Comparison of ENCODE assay signal across 12 cellular contexts in the genomic region with DNA sequence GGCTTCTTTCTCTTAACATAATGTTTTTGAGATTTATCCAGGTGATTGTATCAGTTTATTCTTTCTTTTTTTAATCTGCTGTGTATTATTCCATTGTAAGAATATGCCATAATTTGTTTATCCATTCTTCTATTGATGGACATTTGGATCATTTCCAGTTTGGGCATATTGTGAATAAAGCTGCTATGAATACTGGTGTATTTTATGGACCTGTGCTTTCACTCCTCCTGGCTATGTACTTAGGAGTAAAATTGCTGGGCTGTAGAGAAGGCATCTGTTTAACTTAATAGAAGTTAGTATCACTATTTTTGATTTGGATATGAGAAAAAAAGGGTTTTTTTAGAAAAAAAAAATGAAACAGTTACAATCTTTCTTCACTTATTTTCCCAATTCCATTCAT. TPM values are rescaled to one million over a fixed set of nuclear protein-coding genes. Genes with fewer than 3 reads are reported as not detected.
A peak's percentile ranks its signal among the peaks of the same experiment; 100 is the strongest.
DNase-seq lines count a peak whose midpoint lies in the region; ATAC-seq, FAIRE-seq and TF ChIP-seq lines count a peak whose summit lies in the region.
"Had no signal": no experiment of that assay in that cellular context is flagged by ENCODE, and none has a peak within 500 bp of the region (broad histone marks: within the 10 kb centered on the region; RNA-seq: fewer than 3 reads in every experiment).

No MANE protein-coding gene starts in this region.

- CTCF ChIA-PET in T-cell (lab: Charles Lee), result interaction anchor here in 1 of 2 donors (0.6 to 1.6 kb wide), 2 partner anchors 148 to 391 kb away, joined by 7 to 8 read pairs; no protein-coding TSS in a partner anchor

- H3K9me3 ChIP-seq in subcutaneous abdominal adipose tissue (ENCODE audit: control insufficient read depth in 5 of 5, low read length in 5 of 5), result no peaks in the 10 kb centered on the region
- H3K9me3 ChIP-seq: pancreas had no signal

- no peaks in the 10 kb centered on the region for H3K36me3 ChIP-seq in subcutaneous abdominal adipose tissue (ENCODE audit: control insufficient read depth in 5 of 5, insufficient read depth in 5 of 5, low read length in 5 of 5)
- H3K36me3 ChIP-seq: pancreas had no signal

- H3K27me3 Mint-ChIP-seq in activated T-cell treated with anti-CD3 and anti-CD28 coated beads, Interleukin-2, amount 50 U/mL, for 4 hours (ENCODE audit: low read depth), result no peaks in the 10 kb centered on the region
- peaks cover 0 to 19% of the 10 kb centered on the region in 2 donors for H3K27me3 Mint-ChIP-seq in T-cell

- DNase-seq in activated T-cell treated with anti-CD3 and anti-CD28 coated beads, Interleukin-2, amount 50 U/mL, for 4 hours, result no peak
- DNase-seq in activated T-cell treated with anti-CD3 and anti-CD28 coated beads for 4 hours, result no peak
- DNase-seq in T-cell, result no peak
- no peak for DNase-seq in foreskin fibroblast
- no peak for DNase-seq in SW480 (ENCODE audit: low spot score)
- DNase-seq: activated effector memory CD4-positive, alpha-beta T cell treated with anti-CD3 and anti-CD28 coated beads, Interleukin-2, amount 50 U/mL, for 16 hours; mammary epithelial cell; pancreas had no signal

- peaks cover 3 to 45% (median 21%) of the 10 kb centered on the region in 5 donors for H3K4me1 ChIP-seq in subcutaneous abdominal adipose tissue (ENCODE audit: control insufficient read depth in 5 of 5, insufficient read depth in 5 of 5, low read length in 5 of 5)

- TF ChIP-seq CTCF in foreskin fibroblast (IDR thresholded peaks at IDR 0.05; ENCODE audit: low read depth, low read length), result no peak

- no peak for ATAC-seq in activated T-cell treated with anti-CD3 and anti-CD28 coated beads, Interleukin-2, amount 50 U/mL, for 4 hours
- ATAC-seq in T-cell (replicated peaks in 1 of 4), result no peak
- ATAC-seq in GM21447 (IDR thresholded peaks at IDR 0.05; ENCODE audit: unreplicated experiment), result no peak
- ATAC-seq: pancreas had no signal

- peak overlapping the region; percentile 13 for H3K27ac ChIP-seq in subcutaneous abdominal adipose tissue (ENCODE audit: low read depth, low read length)
- H3K27ac ChIP-seq: pancreas had no signal

- peak overlapping the region; percentile 29 for H3K4me3 Mint-ChIP-seq in activated T-cell treated with anti-CD3 and anti-CD28 coated beads, Interleukin-2, amount 50 U/mL, for 4 hours
- H3K4me3 Mint-ChIP-seq in T-cell, result peak overlapping the region; percentile 14 to 72 (median 49)

- H3K4me1 Mint-ChIP-seq in activated T-cell treated with anti-CD3 and anti-CD28 coated beads, Interleukin-2, amount 50 U/mL, for 4 hours (ENCODE audit: low read depth), result peaks cover 77% of the 10 kb centered on the region
- peaks cover 72 to 90% (median 85%) of the 10 kb centered on the region in 3 donors for H3K4me1 Mint-ChIP-seq in T-cell

- peak overlapping the region; percentile 93 to 94 for H3K27ac Mint-ChIP-seq in T-cell

- no peak overlapping the region for H3K9ac ChIP-seq in subcutaneous abdominal adipose tissue (ENCODE audit: low read length in 5 of 5)

- no peaks in the 10 kb centered on the region for H3K36me3 Mint-ChIP-seq in activated T-cell treated with anti-CD3 and anti-CD28 coated beads, Interleukin-2, amount 50 U/mL, for 4 hours (ENCODE audit: insufficient read depth)
- no peaks in the 10 kb centered on the region for H3K36me3 Mint-ChIP-seq in T-cell

- H3K9me3 Mint-ChIP-seq in activated T-cell treated with anti-CD3 and anti-CD28 coated beads, Interleukin-2, amount 50 U/mL, for 4 hours, result no peaks in the 10 kb centered on the region
- H3K9me3 Mint-ChIP-seq in T-cell, result no peaks in the 10 kb centered on the region

- POLR2A ChIA-PET in T-cell (lab: Charles Lee), result interaction anchor here in 1 of 2 donors (0.9 kb wide), 1 partner anchor 13 kb away, joined by 5 read pairs; no protein-coding TSS in a partner anchor

- H3K4me3 ChIP-seq in subcutaneous abdominal adipose tissue (ENCODE audit: low read depth in 1 of 5, low read length in 5 of 5), result no peak overlapping the region
- no peak overlapping the region for H3K4me3 ChIP-seq in foreskin fibroblast (ENCODE audit: low read depth in 1 of 2, low read length in 2 of 2)
- H3K4me3 ChIP-seq: pancreas had no signal

- no peaks in the 10 kb centered on the region for H3K27me3 ChIP-seq in subcutaneous abdominal adipose tissue (ENCODE audit: control insufficient read depth in 5 of 5, insufficient read depth in 4 of 5, low read length in 5 of 5)
- H3K27me3 ChIP-seq: pancreas had no signal

- peak; percentile 18 for FAIRE-seq in endometrium (lab: Jason Lieb, UNC)

RNA-seq across cellular contexts. Expression of gene FAM9C, which starts 50.0 kb away (rescaled TPM):
- total RNA-seq in activated T-cell treated with anti-CD3 and anti-CD28 coated beads, Interleukin-2, amount 50 U/mL, for 4 hours, result not detected
- total RNA-seq in T-cell, result not detected
- total RNA-seq: cerebellum, mammary epithelial cell, pancreas had no signal
